13 cellular contexts compared by ENCODE assay signal in genomic region chr13:109166807-109167206, GRCh38.
DNase-seq lines count a peak whose midpoint lies in the region; ATAC-seq and TF ChIP-seq lines count a peak whose summit lies in the region.
"Had no signal": no experiment of that assay in that cellular context is flagged by ENCODE, and none has a peak within 500 bp of the region (broad histone marks: within the 10 kb centered on the region; RNA-seq: fewer than 3 reads in every experiment).

No MANE protein-coding gene starts in this region.

- no peak for TF ChIP-seq CTCF in WERI-Rb-1 (IDR thresholded peaks at IDR 0.05; ENCODE audit: low read depth, low read length)
- TF ChIP-seq CTCF in WTC11 (IDR thresholded peaks at IDR 0.05), result no peak

- H3K27me3 ChIP-seq in BLaER1, result no peaks in the 10 kb centered on the region
- no peaks in the 10 kb centered on the region for H3K27me3 ChIP-seq in WERI-Rb-1 (ENCODE audit: insufficient read depth, low read depth, severe bottlenecking)
- H3K27me3 ChIP-seq: upper lobe of left lung had no signal

- peaks cover 21% of the 10 kb centered on the region for H3K4me1 Mint-ChIP-seq in WTC11

- H3K4me3 ChIP-seq in BLaER1 (no peak overlapping the region), WERI-Rb-1 (ENCODE audit: low read depth, low read length) (no peak overlapping the region)
- H3K4me3 ChIP-seq: upper lobe of left lung had no signal

- ATAC-seq in GM19035 (IDR thresholded peaks at IDR 0.05; ENCODE audit: unreplicated experiment) (peak; percentile 17), HG02798 (IDR thresholded peaks at IDR 0.05; ENCODE audit: poor library complexity, unreplicated experiment) (peak; percentile 20), HG03571 (IDR thresholded peaks at IDR 0.05; ENCODE audit: unreplicated experiment) (peak; percentile 33), WTC11 (no peak)

- no peaks in the 10 kb centered on the region for H4K20me1 ChIP-seq in BLaER1

- H3K9ac ChIP-seq in BLaER1, result no peak overlapping the region

- no peaks in the 10 kb centered on the region for H3K9me3 ChIP-seq in BLaER1
- H3K9me3 ChIP-seq in WERI-Rb-1 (ENCODE audit: severe bottlenecking), result no peaks in the 10 kb centered on the region
- H3K9me3 ChIP-seq: upper lobe of left lung had no signal

- H3K4me1 ChIP-seq in BLaER1, result peaks cover 33% of the 10 kb centered on the region
- H3K4me1 ChIP-seq: upper lobe of left lung had no signal

- POLR2A ChIA-PET in WTC11 (lab: Charles Lee), result no interaction called here

- H3K4me3 Mint-ChIP-seq in WTC11, result no peak overlapping the region
- H3K4me3 Mint-ChIP-seq: dendritic cell treated with granulocyte-macrophage colony-stimulating factor and Interleukin-4, amounts not matched to agents 40 ng/mL and 50 ng/mL, for 4 days had no signal

- peak overlapping the region; percentile 59 for H3K4me2 ChIP-seq in BLaER1

- H3K27me3 Mint-ChIP-seq in WTC11 (ENCODE audit: low read depth), result no peaks in the 10 kb centered on the region; the same call in 1 of the 2 replicates

- no peaks in the 10 kb centered on the region for H3K36me3 Mint-ChIP-seq in WTC11

- H3K27ac ChIP-seq in BLaER1, result no peak overlapping the region
- H3K27ac ChIP-seq in WERI-Rb-1, result no peak overlapping the region
- H3K27ac ChIP-seq: upper lobe of left lung had no signal

- no peak overlapping the region for H3K27ac Mint-ChIP-seq in WTC11
- H3K27ac Mint-ChIP-seq: dendritic cell treated with granulocyte-macrophage colony-stimulating factor and Interleukin-4, amounts not matched to agents 40 ng/mL and 50 ng/mL, for 4 days had no signal

- H3K9me3 Mint-ChIP-seq in WTC11, result no peaks in the 10 kb centered on the region
- H3K9me3 Mint-ChIP-seq: dendritic cell treated with granulocyte-macrophage colony-stimulating factor and Interleukin-4, amounts not matched to agents 40 ng/mL and 50 ng/mL, for 4 days had no signal

- DNase-seq in WERI-Rb-1 (no peak), NCI-H146 (lab: John Stamatoyannopoulos, UW) (no peak), WTC11 (ENCODE audit: low spot score) (no peak), activated gamma-delta T cell treated with Interleukin-2 at 50 U/mL for 16 hours (no peak)
- DNase-seq: activated CD8-positive, alpha-beta memory T cell treated with anti-CD3 and anti-CD28 coated beads, Interleukin-2, amount 50 U/mL, for 4 hours; foreskin fibroblast; NCI-H510A treated with DMSO at 0.1 percent for 48 hours; upper lobe of left lung had no signal

- CTCF ChIA-PET in WTC11 (lab: Charles Lee), result no interaction called here

- no peaks in the 10 kb centered on the region for H3K36me3 ChIP-seq in BLaER1
- no peaks in the 10 kb centered on the region for H3K36me3 ChIP-seq in WERI-Rb-1
- H3K36me3 ChIP-seq: upper lobe of left lung had no signal

TF ChIP-seq in WTC11, 78 proteins besides CTCF, POLR2A, EP300 and RAD21:
- no peak for TF ChIP-seq TP53 (CRISPR knock-in tag; IDR thresholded peaks at IDR 0.05)
- TF ChIP-seq ZBTB21 (CRISPR knock-in tag; IDR thresholded peaks at IDR 0.05; ENCODE audit: borderline replicate concordance), result no peak
- no peak for TF ChIP-seq CBFB (CRISPR knock-in tag; IDR thresholded peaks at IDR 0.05; ENCODE audit: low read depth)
- TF ChIP-seq MYBL2 (CRISPR knock-in tag; IDR thresholded peaks at IDR 0.05), result no peak
